Comparison of ENCODE assay signal across 8 cellular contexts in the genomic region with DNA sequence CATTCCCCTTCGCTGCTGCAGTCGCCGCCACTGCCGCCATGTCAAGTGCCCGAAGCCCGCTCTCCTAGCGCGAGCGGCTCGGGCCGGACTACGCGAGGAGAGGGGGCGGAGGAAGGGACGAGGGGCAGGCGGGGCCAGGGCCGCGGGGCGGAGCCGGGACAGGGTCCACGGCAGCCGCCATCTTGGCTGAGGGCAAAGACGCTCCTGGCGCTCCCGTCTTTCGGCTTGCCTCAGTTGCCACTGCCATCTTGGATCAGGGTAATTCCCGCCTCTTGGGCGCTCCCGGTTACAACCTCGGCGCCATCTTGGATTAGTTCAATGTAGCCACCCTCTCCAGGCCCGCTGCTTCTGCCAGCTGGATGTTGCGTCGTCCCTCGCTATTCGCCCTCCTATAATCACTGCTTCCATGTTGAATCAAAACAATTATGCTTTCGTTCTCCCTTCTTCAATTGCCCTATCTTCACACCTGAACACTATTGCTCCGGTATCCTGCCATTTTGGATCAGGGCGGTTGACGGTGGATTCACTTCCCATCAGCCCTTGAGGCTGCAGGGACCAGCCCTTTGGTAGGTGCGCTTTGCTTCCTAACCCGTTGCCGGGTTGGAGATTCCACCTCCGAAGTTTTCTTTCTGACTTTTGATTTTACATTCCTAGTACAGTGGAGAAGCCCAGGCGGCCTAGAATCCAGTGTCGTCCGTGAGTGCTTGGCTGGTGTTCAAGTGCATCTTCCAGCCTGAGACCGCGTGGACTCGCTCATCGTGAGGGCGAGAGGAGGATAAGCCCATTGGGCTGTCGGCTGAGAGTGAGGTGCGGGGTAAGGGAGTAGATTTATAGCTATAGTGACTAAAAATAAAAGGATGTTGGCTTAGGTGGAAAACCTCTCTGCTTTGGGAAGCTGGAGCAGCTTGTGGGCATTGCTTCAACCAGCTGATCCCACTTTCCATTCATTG. TPM values are rescaled to one million over a fixed set of nuclear protein-coding genes. Genes with fewer than 3 reads are reported as not detected.
DNase-seq lines count a peak whose midpoint lies in the region; ATAC-seq, FAIRE-seq and TF ChIP-seq lines count a peak whose summit lies in the region.

A gene with protein sequence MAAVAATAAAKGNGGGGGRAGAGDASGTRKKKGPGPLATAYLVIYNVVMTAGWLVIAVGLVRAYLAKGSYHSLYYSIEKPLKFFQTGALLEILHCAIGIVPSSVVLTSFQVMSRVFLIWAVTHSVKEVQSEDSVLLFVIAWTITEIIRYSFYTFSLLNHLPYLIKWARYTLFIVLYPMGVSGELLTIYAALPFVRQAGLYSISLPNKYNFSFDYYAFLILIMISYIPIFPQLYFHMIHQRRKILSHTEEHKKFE (minus strand): TSS at position 66 of the 950 bp plus-strand sequence. CDS start 26 bp downstream, at position 40.

- H3K79me2 ChIP-seq in mammary epithelial cell (ENCODE audit: insufficient read depth, low read length): peaks cover 82% of the 10 kb centered on the region

- FAIRE-seq in small intestine (lab: Jason Lieb, UNC): no peak

- ATAC-seq in GM18873 (IDR thresholded peaks at IDR 0.05; ENCODE audit: low FRiP score, unreplicated experiment) (peak; percentile 80), HG03139 (IDR thresholded peaks at IDR 0.05; ENCODE audit: unreplicated experiment) (peak; percentile 90)

- H3K27ac ChIP-seq in WERI-Rb-1: peak within 1 kb of the TSS; percentile 100
- H3K27ac ChIP-seq in mammary epithelial cell (ENCODE audit: insufficient read depth, low read depth, low read length): peak within 1 kb of the TSS; percentile 92
- H3K27ac ChIP-seq in small intestine (ENCODE audit: low read depth in 1 of 2, low read length in 1 of 2): peak within 1 kb of the TSS; percentile 84 to 99

- CTCF ChIA-PET in mammary epithelial cell (lab: Charles Lee; ENCODE audit: low non-redundant PET): interaction anchor here (1.1 kb wide), 1 partner anchor 57 kb away, joined by 7 read pairs; no protein-coding TSS in a partner anchor

- peak within 1 kb of the TSS; percentile 91 for H2AFZ ChIP-seq in mammary epithelial cell (ENCODE audit: low read depth, low read length)

- peak; percentile 95 for DNase-seq in ACHN
- DNase-seq in NCI-H2227 (lab: John Stamatoyannopoulos, UW; ENCODE audit: unreplicated experiment): peak; percentile 96
- peak; percentile 97 for DNase-seq in WERI-Rb-1
- DNase-seq in mammary epithelial cell: peak; percentile 96
- DNase-seq in iPS-NIHi11 (ENCODE audit: low spot score): peak; percentile 93
- DNase-seq in small intestine: peak; percentile 98

- dilution Hi-C loops in mammary epithelial cell (cut with HindIII; ENCODE audit: low sequenced_read_pairs): no loop called here

- BruUV-seq in mammary epithelial cell (replicated peaks; lab: Mats Ljungman, UMichigan): no TSS peak

- no peaks in the 10 kb centered on the region for H4K20me1 ChIP-seq in mammary epithelial cell (ENCODE audit: insufficient read depth, low read length)

- WGBS in mammary epithelial cell (ENCODE audit: low coverage, missing lambda C conversion rate): under 1% methylated on average over 21 of the region's 54 CpGs
- 0% methylated on average over 43 to 54 of the region's 54 CpGs for WGBS in small intestine, 3 donors

- in situ Hi-C loops in ACHN (cut with HindIII; ENCODE audit: low pct_ligation_motif_present, low pct_unique_long_range_greater_than_20kb, low sequenced_read_pairs) (no loop called here), mammary epithelial cell (cut with MboI; ENCODE audit: low sequenced_read_pairs in 2 of 2) (loop anchor here in 1 of 2 donors (5.0 kb wide), 1 partner anchor 47 kb away; no protein-coding TSS in a partner anchor)

- H3K27me3 ChIP-seq in WERI-Rb-1 (ENCODE audit: insufficient read depth, low read depth, severe bottlenecking): no peaks in the 10 kb centered on the region
- H3K27me3 ChIP-seq in mammary epithelial cell (ENCODE audit: insufficient read depth, low read length): no peaks in the 10 kb centered on the region
- no peaks in the 10 kb centered on the region for H3K27me3 ChIP-seq in small intestine (ENCODE audit: control insufficient read depth in 2 of 2, insufficient read depth in 2 of 2, low read length in 2 of 2)

- H3K4me1 ChIP-seq in mammary epithelial cell (ENCODE audit: insufficient read depth, low read length) (peaks cover 27% of the 10 kb centered on the region), small intestine (ENCODE audit: control insufficient read depth in 2 of 2, insufficient read depth in 1 of 2, low read depth in 1 of 2, low read length in 1 of 2) (peaks cover 2% of the 10 kb centered on the region in 2 donors)

- H3K9me3 ChIP-seq in WERI-Rb-1 (ENCODE audit: severe bottlenecking): peaks cover 3% of the 10 kb centered on the region
- H3K9me3 ChIP-seq in mammary epithelial cell (replicated peaks; ENCODE audit: insufficient read depth, low read length): no peaks in the 10 kb centered on the region
- H3K9me3 ChIP-seq in small intestine (ENCODE audit: control insufficient read depth, low read depth): no peaks in the 10 kb centered on the region

- TF ChIP-seq CTCF in WERI-Rb-1 (IDR thresholded peaks at IDR 0.05; ENCODE audit: low read depth, low read length): no peak
- no peak for TF ChIP-seq CTCF in mammary epithelial cell (conservative IDR thresholded peaks at IDR 0.05 in 1 of 2, IDR thresholded peaks at IDR 0.05 in 1 of 2; ENCODE audit: extremely low read depth in 1 of 2, insufficient read depth in 1 of 2, low read depth in 1 of 2, low read length in 2 of 2)

- intact Hi-C loops in mammary epithelial cell (cut with micrococcal nuclease): loop anchor here (1.0 to 5.0 kb wide), 3 partner anchors 33 to 132 kb away; no protein-coding TSS in a partner anchor

- H3K9ac ChIP-seq in mammary epithelial cell (ENCODE audit: insufficient read depth, low read length): peak within 1 kb of the TSS; percentile 98

- peak within 1 kb of the TSS; percentile 92 for H3K4me2 ChIP-seq in mammary epithelial cell (ENCODE audit: insufficient read depth, low read depth, low read length)

- peak within 1 kb of the TSS; percentile 91 for H3K4me3 ChIP-seq in WERI-Rb-1 (ENCODE audit: low read depth, low read length)
- H3K4me3 ChIP-seq in mammary epithelial cell (replicated peaks in 1 of 3; ENCODE audit: insufficient read depth in 1 of 3, low read depth in 2 of 3, low read length in 3 of 3): peak within 1 kb of the TSS; percentile 64 to 90 (median 68)
- peak within 1 kb of the TSS; percentile 85 to 99 for H3K4me3 ChIP-seq in small intestine (ENCODE audit: low read depth in 1 of 2, low read length in 2 of 2)

- H3K36me3 ChIP-seq in WERI-Rb-1 (peaks cover 17% of the 10 kb centered on the region), mammary epithelial cell (ENCODE audit: insufficient read depth, low read length) (peaks cover 6% of the 10 kb centered on the region), small intestine (ENCODE audit: control insufficient read depth in 2 of 2, insufficient read depth in 2 of 2, low read length in 2 of 2) (peaks cover 2 to 4% of the 10 kb centered on the region in 2 donors)

RNA-seq across cellular contexts. Expression of the gene that starts here (rescaled TPM):
- total RNA-seq in mammary epithelial cell: 100 to 1,000 TPM in 1 of 2 donors, 10 to 100 TPM in 1; 98.5 to 199 TPM
- 74.9 TPM for polyA plus RNA-seq in mammary epithelial cell
- 48.9 TPM for polyA minus RNA-seq in mammary epithelial cell
- 10 to 100 TPM; 15.1 to 24.3 (median 21.0) TPM for polyA plus RNA-seq in small intestine

Comparison
In these comparisons a context has a peak if more than half of its experiments do, and no peak if none do; other contexts are left out.
1. Peak in every context shown above with its lines: DNase-seq, ATAC-seq, H3K4me3 ChIP-seq and H3K27ac ChIP-seq.